ENCODE assay signal across 3 cellular contexts in genomic region chr9:92998871-92999270, GRCh38. TPM values are rescaled to one million over a fixed set of nuclear protein-coding genes. Genes with fewer than 3 reads are reported as not detected.
"Had no signal": no experiment of that assay in that cellular context is flagged by ENCODE, and none has a peak within 500 bp of the region (broad histone marks: within the 10 kb centered on the region; RNA-seq: fewer than 3 reads in every experiment).

No MANE protein-coding gene starts in this region.

RNA-seq across cellular contexts. Expression of gene FGD3, which starts 51.5 kb away (rescaled TPM):
- total RNA-seq: chondrocyte had no signal

RNA-seq across cellular contexts. Expression of gene SUSD3, which starts 59.6 kb away (rescaled TPM):
- total RNA-seq: astrocyte, chondrocyte, dermis blood vessel endothelial cell had no signal
